Comparison of ENCODE assay signal across 12 cellular contexts in the genomic region with DNA sequence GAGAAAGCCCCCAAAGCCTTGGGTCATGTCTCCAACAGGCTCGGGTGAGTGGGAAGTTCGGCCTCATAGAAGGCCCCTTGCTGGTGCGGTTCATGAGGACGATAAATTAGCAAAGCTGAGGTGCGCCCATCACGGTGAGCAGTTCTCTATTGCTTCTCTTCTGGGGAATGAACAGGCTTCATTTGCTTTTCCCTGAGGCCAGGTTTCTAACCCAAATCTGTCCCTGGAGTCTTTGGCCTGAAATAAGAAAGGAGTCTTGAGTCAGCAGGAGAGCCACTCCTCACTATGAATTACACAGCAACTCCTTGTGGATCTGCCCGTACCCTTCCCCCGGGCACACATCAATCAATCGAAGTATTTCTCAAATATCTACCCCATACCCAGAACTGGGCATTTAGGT.
DNase-seq lines count a peak whose midpoint lies in the region; ATAC-seq and TF ChIP-seq lines count a peak whose summit lies in the region.
"Had no signal": no experiment of that assay in that cellular context is flagged by ENCODE, and none has a peak within 500 bp of the region (broad histone marks: within the 10 kb centered on the region; RNA-seq: fewer than 3 reads in every experiment).

No MANE protein-coding gene starts in this region.

- TF ChIP-seq CTCF in MM.1S (IDR thresholded peaks at IDR 0.05; ENCODE audit: low read length) (no peak), colonic mucosa (IDR thresholded peaks at IDR 0.05) (no peak), suprapubic skin (IDR thresholded peaks at IDR 0.05) (no peak)

- no peaks in the 10 kb centered on the region for H4K20me1 ChIP-seq in MM.1S (ENCODE audit: insufficient read depth, low read length)

- intact Hi-C loops in colonic mucosa (cut with DNase I), result no loop called here

- TF ChIP-seq POLR2A in suprapubic skin (IDR thresholded peaks at IDR 0.05), result no peak

- DNase-seq in MM.1S, result no peak
- DNase-seq in colonic mucosa, result no peak
- no peak for DNase-seq in suprapubic skin (ENCODE audit: low spot score in 2 of 2)
- DNase-seq in foreskin melanocyte, result no peak
- no peak for DNase-seq in retina
- DNase-seq in NCI-H146 treated with DMSO at 0.1 percent for 48 hours (lab: John Stamatoyannopoulos, UW; ENCODE audit: unreplicated experiment), result no peak
- DNase-seq: activated effector memory CD4-positive, alpha-beta T cell treated with anti-CD3 and anti-CD28 coated beads, Interleukin-2, amount 50 U/mL, for 16 hours; H9; naive thymus-derived CD8-positive, alpha-beta T cell; NCI-H2227 treated with DMSO at 0.1 percent for 48 hours had no signal

- peaks cover 27% of the 10 kb centered on the region for H3F3A ChIP-seq in MM.1S (ENCODE audit: insufficient read depth, low read length)

- no peaks in the 10 kb centered on the region for H3K27me3 ChIP-seq in MM.1S (replicated peaks; ENCODE audit: insufficient read depth, low read length)
- no peaks in the 10 kb centered on the region for H3K27me3 ChIP-seq in colonic mucosa
- H3K27me3 ChIP-seq in mucosa of rectum (ENCODE audit: control insufficient read depth in 2 of 2, insufficient read depth in 2 of 2, low read length in 2 of 2), result no peaks in the 10 kb centered on the region
- no peaks in the 10 kb centered on the region for H3K27me3 ChIP-seq in suprapubic skin

- H3K9me3 ChIP-seq in MM.1S (replicated peaks; ENCODE audit: insufficient read depth, low read length), result no peaks in the 10 kb centered on the region
- no peaks in the 10 kb centered on the region for H3K9me3 ChIP-seq in colonic mucosa
- no peaks in the 10 kb centered on the region for H3K9me3 ChIP-seq in mucosa of rectum (ENCODE audit: control insufficient read depth in 2 of 2, low read length in 2 of 2)
- no peaks in the 10 kb centered on the region for H3K9me3 ChIP-seq in suprapubic skin

- peak overlapping the region; percentile 47; the same call in 1 of the 2 replicates for H3K4me2 ChIP-seq in MM.1S (ENCODE audit: low read depth, low read length)

- H3K79me2 ChIP-seq in MM.1S (ENCODE audit: low read length), result no peaks in the 10 kb centered on the region

- no peaks in the 10 kb centered on the region for H3K9me2 ChIP-seq in MM.1S (replicated peaks; ENCODE audit: insufficient read depth, low read length)

- no peak overlapping the region for H3K4me3 ChIP-seq in MM.1S (ENCODE audit: low read length)
- no peak overlapping the region for H3K4me3 ChIP-seq in colonic mucosa
- H3K4me3 ChIP-seq in mucosa of rectum (ENCODE audit: low read length in 2 of 2), result no peak overlapping the region
- H3K4me3 ChIP-seq in suprapubic skin, result no peak overlapping the region

- H3K27ac ChIP-seq in MM.1S (ENCODE audit: low read length) (peak overlapping the region; percentile 68; the same call in 1 of the 2 replicates), colonic mucosa (peak overlapping the region; percentile 69), mucosa of rectum (ENCODE audit: low read depth in 2 of 2, low read length in 2 of 2) (peak overlapping the region; percentile 61 to 67), suprapubic skin (peak overlapping the region; percentile 34)

- H2AFZ ChIP-seq in MM.1S (ENCODE audit: low read length), result 0 out of 2 replicates have a peak overlapping the region, but pooled peaks have one; percentile 25

- no peak for ATAC-seq in GM19351 (IDR thresholded peaks at IDR 0.05; ENCODE audit: unreplicated experiment)
- ATAC-seq: naive thymus-derived CD8-positive, alpha-beta T cell had no signal

- TF ChIP-seq EP300 in suprapubic skin (IDR thresholded peaks at IDR 0.05), result no peak

- peaks cover 40% of the 10 kb centered on the region for H3K4me1 ChIP-seq in MM.1S (ENCODE audit: low read length)
- H3K4me1 ChIP-seq in colonic mucosa, result no peaks in the 10 kb centered on the region
- H3K4me1 ChIP-seq in mucosa of rectum (ENCODE audit: control insufficient read depth in 2 of 2, insufficient read depth in 2 of 2, low read length in 2 of 2), result peaks cover 8 to 23% of the 10 kb centered on the region in 2 donors
- H3K4me1 ChIP-seq in suprapubic skin, result peaks cover 41% of the 10 kb centered on the region

- no peaks in the 10 kb centered on the region for H3K36me3 ChIP-seq in MM.1S (replicated peaks; ENCODE audit: insufficient read depth, low read length)
- H3K36me3 ChIP-seq in colonic mucosa, result no peaks in the 10 kb centered on the region
- H3K36me3 ChIP-seq in mucosa of rectum (ENCODE audit: control insufficient read depth in 2 of 2, insufficient read depth in 2 of 2, low read length in 2 of 2), result no peaks in the 10 kb centered on the region
- H3K36me3 ChIP-seq in suprapubic skin, result no peaks in the 10 kb centered on the region

- WGBS in suprapubic skin, result 79% methylated on average over 9 of the region's 9 CpGs

- no peak overlapping the region for H3K9ac ChIP-seq in MM.1S (ENCODE audit: low read length)
- no peak overlapping the region for H3K9ac ChIP-seq in colonic mucosa (ENCODE audit: low read depth in 2 of 2, low read length in 2 of 2)
- no peak overlapping the region for H3K9ac ChIP-seq in mucosa of rectum (ENCODE audit: low read depth in 1 of 2, low read length in 2 of 2)
